In genomic region chr7:129559564-129559963, GRCh38 we compare ENCODE assay signal across 1 cellular context.
A peak's percentile ranks its signal among the peaks of the same experiment; 100 is the strongest.
TF ChIP-seq lines count a peak whose summit lies in the region.

No MANE protein-coding gene starts in this region.

TF ChIP-seq in K562, 482 proteins besides CTCF, POLR2A, EP300 and RAD21 (continued from another document):
- no peak for TF ChIP-seq TFE3 (CRISPR knock-in tag; IDR thresholded peaks at IDR 0.05)
- TF ChIP-seq STAG1 (CRISPR knock-in tag; IDR thresholded peaks at IDR 0.05; ENCODE audit: borderline replicate concordance), result no peak
- no peak for TF ChIP-seq RFX1 (IDR thresholded peaks at IDR 0.05)
- no peak for TF ChIP-seq ZNF324 (CRISPR knock-in tag; IDR thresholded peaks at IDR 0.05)
- TF ChIP-seq SMAD2 (IDR thresholded peaks at IDR 0.05; ENCODE audit: low read depth, low read length), result no peak
- TF ChIP-seq ZNF444 (CRISPR knock-in tag; IDR thresholded peaks at IDR 0.05), result no peak
- TF ChIP-seq TCF7L2 (IDR thresholded peaks at IDR 0.05; ENCODE audit: low read depth, low read length), result no peak
- no peak for TF ChIP-seq NFYB (IDR thresholded peaks at IDR 0.05; ENCODE audit: extremely low read depth, insufficient read length)
- no peak for TF ChIP-seq SRSF1 (IDR thresholded peaks at IDR 0.05; ENCODE audit: low read depth, low read length)
- TF ChIP-seq ZNF3 (CRISPR knock-in tag; IDR thresholded peaks at IDR 0.05), result no peak
- no peak for TF ChIP-seq ZNF699 (CRISPR knock-in tag; IDR thresholded peaks at IDR 0.05; ENCODE audit: insufficient replicate concordance)
- no peak for TF ChIP-seq GTF2F1 (IDR thresholded peaks at IDR 0.05; ENCODE audit: low read depth, low read length)
- peak; percentile 55; the same call in 1 of the 2 replicates for TF ChIP-seq NFIC (IDR thresholded peaks at IDR 0.05)
- TF ChIP-seq TBL1XR1 (IDR thresholded peaks at IDR 0.05; ENCODE audit: low read length in 2 of 2), result no peak
- no peak for TF ChIP-seq BACH1 (tag; IDR thresholded peaks at IDR 0.05)
- TF ChIP-seq ZNF408 (CRISPR knock-in tag; IDR thresholded peaks at IDR 0.05; ENCODE audit: low read depth), result no peak
- TF ChIP-seq HNRNPH1 (optimal IDR thresholded peaks at IDR 0.05; ENCODE audit: low read depth, low read length), result no peak
- no peak for TF ChIP-seq ZNF445 (CRISPR knock-in tag; IDR thresholded peaks at IDR 0.05; ENCODE audit: low read depth)
- TF ChIP-seq ZBTB12 (CRISPR knock-in tag; IDR thresholded peaks at IDR 0.05), result no peak
- TF ChIP-seq PRMT5 (CRISPR knock-in tag; IDR thresholded peaks at IDR 0.05), result no peak
- TF ChIP-seq PATZ1 (CRISPR knock-in tag; IDR thresholded peaks at IDR 0.05; ENCODE audit: borderline replicate concordance), result no peak
- no peak for TF ChIP-seq HMBOX1 (IDR thresholded peaks at IDR 0.05)
- no peak for TF ChIP-seq ZNF696 (CRISPR knock-in tag; conservative IDR thresholded peaks at IDR 0.05)
- no peak for TF ChIP-seq ZNF253 (CRISPR knock-in tag; conservative IDR thresholded peaks at IDR 0.05)
- TF ChIP-seq KDM1A (IDR thresholded peaks at IDR 0.05), result peak; percentile 25 to 44; a peak in 1 of 4 replicates
